In the genomic region with DNA sequence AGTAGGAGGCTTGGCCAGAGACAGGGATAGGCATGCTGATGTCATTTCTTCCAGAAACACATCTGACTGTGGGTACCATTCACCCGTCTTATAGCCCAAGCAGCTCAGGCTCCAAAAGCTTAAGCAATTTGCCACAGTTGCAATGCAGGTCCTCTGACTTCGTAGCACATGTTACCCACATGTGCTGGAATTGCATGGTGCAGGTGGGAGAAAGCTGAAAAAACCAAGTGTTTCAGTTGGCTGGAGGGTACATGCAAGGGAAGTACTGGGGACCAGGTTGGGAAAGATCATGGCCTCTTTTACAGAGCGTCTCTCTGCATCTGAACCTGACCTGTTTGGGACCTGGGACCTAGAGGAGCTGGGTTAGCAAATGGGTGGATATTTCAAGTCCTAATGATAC, we compare ENCODE assay signal across 15 cellular contexts.
"Had no signal": no experiment of that assay in that cellular context is flagged by ENCODE, and none has a peak within 500 bp of the region (broad histone marks: within the 10 kb centered on the region; RNA-seq: fewer than 3 reads in every experiment).

No MANE protein-coding gene starts in this region.

- H3K9me3 ChIP-seq: pancreas, tibial artery had no signal

- ATAC-seq: activated CD8-positive, alpha-beta T cell treated with anti-CD3 and anti-CD28 coated beads, Interleukin-2, amount 10 ng/mL, durations not matched to agents 7 days and 5 days; pancreas; WTC11 had no signal

- H3K36me3 ChIP-seq: brain microvascular endothelial cell, pancreas, tibial artery had no signal

- H3K36me3 Mint-ChIP-seq: activated naive CD8-positive, alpha-beta T cell; WTC11 had no signal

- H3K4me3 ChIP-seq: pancreas, tibial artery had no signal

- H3K27ac ChIP-seq: brain microvascular endothelial cell, epithelial cell of prostate, pancreas, tibial artery had no signal

- DNase-seq: activated CD4-positive, alpha-beta T cell treated with anti-CD3 and anti-CD28 coated beads, Interleukin-2, amount 10 ng/mL, durations not matched to agents 24 days and 14 days; activated CD8-positive, alpha-beta memory T cell treated with anti-CD3 and anti-CD28 coated beads, Interleukin-2, amount 50 U/mL, for 4 hours; activated CD8-positive, alpha-beta T cell treated with anti-CD3 and anti-CD28 coated beads, Interleukin-2, amount 10 ng/mL, durations not matched to agents 7 days and 5 days; activated gamma-delta T cell; activated T-cell treated with anti-CD3 and anti-CD28 coated beads, Interleukin-2, amount 50 U/mL, for 48 hours; brain microvascular endothelial cell; effector memory CD4-positive, alpha-beta T cell; foreskin melanocyte; pancreas; stimulated activated CD4-positive, alpha-beta T cell treated with anti-CD3 and anti-CD28 coated beads, Interleukin-1b, Interleukin-23, amount 100 ng/mL, for 48 hours; stimulated activated naive CD4-positive, alpha-beta T cell; tibial artery had no signal

- H3K27me3 ChIP-seq: brain microvascular endothelial cell, pancreas, tibial artery had no signal

- H3K27me3 Mint-ChIP-seq: activated naive CD8-positive, alpha-beta T cell had no signal

- H3K27ac Mint-ChIP-seq: WTC11 had no signal

- H3K4me1 ChIP-seq: tibial artery had no signal

- H3K4me3 Mint-ChIP-seq: activated CD4-positive, alpha-beta T cell treated with anti-CD3 and anti-CD28 coated beads, Interleukin-2, amount 10 ng/mL, durations not matched to agents 24 days and 14 days; activated CD8-positive, alpha-beta T cell treated with anti-CD3 and anti-CD28 coated beads, Interleukin-2, amount 10 ng/mL, durations not matched to agents 7 days and 5 days; activated naive CD8-positive, alpha-beta T cell; WTC11 had no signal

- H3K9me3 Mint-ChIP-seq: activated CD4-positive, alpha-beta T cell treated with anti-CD3 and anti-CD28 coated beads, Interleukin-2, amount 10 ng/mL, durations not matched to agents 24 days and 14 days had no signal
